8 cellular contexts compared by ENCODE assay signal in the genomic region with DNA sequence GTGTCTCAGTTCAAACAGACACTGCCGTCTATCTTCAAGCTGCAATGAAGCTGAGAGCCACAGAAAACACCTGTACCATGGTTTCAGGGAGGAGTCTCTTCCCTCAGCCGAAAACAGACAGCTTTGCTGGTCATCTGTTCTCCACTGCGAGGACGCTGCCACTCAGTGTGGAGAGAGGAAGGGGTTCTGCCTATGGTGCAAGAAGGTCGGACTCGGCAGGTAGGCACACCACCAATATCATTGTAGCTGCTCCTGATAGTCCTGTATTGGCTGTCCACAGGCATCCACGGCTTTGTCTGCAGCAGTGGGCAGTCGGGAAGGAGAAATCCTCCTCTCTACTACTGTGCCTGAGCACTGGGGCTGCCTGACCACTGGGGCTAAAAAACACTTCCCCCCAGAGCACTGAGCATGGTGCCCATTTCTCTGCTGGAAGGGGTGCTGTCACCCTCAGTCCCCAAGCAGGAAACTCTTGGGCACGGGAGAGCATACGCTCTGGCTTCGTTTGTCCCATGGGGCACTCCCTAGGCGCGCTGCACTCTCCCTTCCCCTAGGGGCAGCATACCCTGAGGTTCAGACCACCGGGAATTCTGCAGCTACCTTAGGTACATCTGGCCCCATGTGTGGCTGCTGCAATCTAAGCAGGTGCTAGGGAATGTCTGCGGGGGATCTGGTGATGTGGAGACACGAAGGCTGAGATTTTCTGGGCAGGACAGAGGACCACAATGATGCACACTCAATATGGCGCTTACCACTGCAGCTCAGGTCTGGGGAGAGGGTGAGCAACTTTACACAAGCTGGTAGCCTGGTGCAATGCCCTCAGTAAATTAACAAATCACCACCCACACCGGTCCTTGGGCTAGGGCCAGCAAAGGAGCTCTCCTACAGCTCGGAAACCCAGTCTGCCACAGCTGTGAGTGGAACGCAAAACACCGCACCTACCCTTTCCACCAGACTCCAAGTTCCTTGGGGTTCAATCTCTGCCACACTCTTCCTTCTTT.
DNase-seq lines count a peak whose midpoint lies in the region; ATAC-seq and TF ChIP-seq lines count a peak whose summit lies in the region.

No MANE protein-coding gene starts in this region.

- H3K27ac ChIP-seq in breast epithelium (no peak overlapping the region), Karpas-422 (ENCODE audit: low read length) (no peak overlapping the region)

- no peak overlapping the region for H2AFZ ChIP-seq in Karpas-422 (ENCODE audit: low read length)

- no peaks in the 10 kb centered on the region for H4K20me1 ChIP-seq in Karpas-422 (ENCODE audit: insufficient read depth, low read depth, low read length)

- no peaks in the 10 kb centered on the region for H3K36me3 Mint-ChIP-seq in naive B cell

- DNase-seq in breast epithelium (ENCODE audit: low spot score in 2 of 2): no peak
- no peak for DNase-seq in naive B cell
- no peak for DNase-seq in Karpas-422
- DNase-seq in NCI-H187 treated with DMSO at 0.1 percent for 48 hours (lab: John Stamatoyannopoulos, UW): no peak
- DNase-seq in DMS114 treated with DMSO at 0.1 percent for 48 hours (lab: John Stamatoyannopoulos, UW; ENCODE audit: unreplicated experiment): no peak

- H3K79me2 ChIP-seq in Karpas-422 (ENCODE audit: low read length): no peaks in the 10 kb centered on the region

- no peaks in the 10 kb centered on the region for H3K9me2 ChIP-seq in Karpas-422 (replicated peaks; ENCODE audit: insufficient read depth, low read length)

- TF ChIP-seq POLR2A in breast epithelium (IDR thresholded peaks at IDR 0.05): no peak

- no peak overlapping the region for H3K27ac Mint-ChIP-seq in naive B cell

- H3K4me1 ChIP-seq in breast epithelium (no peaks in the 10 kb centered on the region), Karpas-422 (ENCODE audit: low read length) (no peaks in the 10 kb centered on the region)

- H3K27me3 ChIP-seq in breast epithelium (no peaks in the 10 kb centered on the region), Karpas-422 (ENCODE audit: low read length) (no peaks in the 10 kb centered on the region)

- peaks cover 0 to 13% (median 0%) of the 10 kb centered on the region in 3 donors for H3K4me1 Mint-ChIP-seq in naive B cell

- ATAC-seq in GM18498 (IDR thresholded peaks at IDR 0.05; ENCODE audit: unreplicated experiment) (peak; percentile 20), GM21737 (IDR thresholded peaks at IDR 0.05; ENCODE audit: unreplicated experiment) (peak; percentile 17), naive B cell (ENCODE audit: low read depth in 2 of 2) (peak; percentile 12 to 14)

- H3K27me3 Mint-ChIP-seq in naive B cell: peaks cover 5 to 19% (median 17%) of the 10 kb centered on the region in 3 donors

- H3K36me3 ChIP-seq in breast epithelium (no peaks in the 10 kb centered on the region), Karpas-422 (ENCODE audit: insufficient read depth, low read length) (no peaks in the 10 kb centered on the region)

- H3K9me3 Mint-ChIP-seq in naive B cell: no peaks in the 10 kb centered on the region

- peak overlapping the region in 4 of 8 donors; percentile 25 to 71 (median 47) for H3K4me3 Mint-ChIP-seq in naive B cell

- no peaks in the 10 kb centered on the region for H3K9me3 ChIP-seq in breast epithelium
- no peaks in the 10 kb centered on the region for H3K9me3 ChIP-seq in Karpas-422 (ENCODE audit: low read length)

- TF ChIP-seq CTCF in LNCAP (IDR thresholded peaks at IDR 0.05) (peak; percentile 23; the same call in 1 of the 2 replicates), breast epithelium (IDR thresholded peaks at IDR 0.05) (no peak)

- H3K4me2 ChIP-seq in Karpas-422 (ENCODE audit: low read depth, low read length, poor library complexity, severe bottlenecking): no peak overlapping the region

- intact Hi-C loops in breast epithelium (cut with DNase I; ENCODE audit: low total_unique reads): no loop called here

- no peak overlapping the region for H3K9ac ChIP-seq in Karpas-422 (ENCODE audit: low read length)

- peak overlapping the region in 2 of 3 donors; percentile 45 to 47 for H3K4me3 ChIP-seq in breast epithelium
- no peak overlapping the region for H3K4me3 ChIP-seq in Karpas-422 (ENCODE audit: low read length)
